In genomic region chr12:58949954-58950738, GRCh38 we compare ENCODE assay signal across 1 cellular context. TPM values are rescaled to one million over a fixed set of nuclear protein-coding genes. Genes with fewer than 3 reads are reported as not detected.
"Had no signal": no experiment of that assay in that cellular context is flagged by ENCODE, and none has a peak within 500 bp of the region (broad histone marks: within the 10 kb centered on the region; RNA-seq: fewer than 3 reads in every experiment).

No MANE protein-coding gene starts in this region.

RNA-seq across cellular contexts. Expression of gene LRIG3, which starts 29.8 kb away (rescaled TPM):
- total RNA-seq: activated naive CD4-positive, alpha-beta T cell treated with anti-CD3 and anti-CD28 coated beads, Interleukin-2, amount 50 U/mL, for 72 hours had no signal
